12 cellular contexts compared by ENCODE assay signal in the genomic region with DNA sequence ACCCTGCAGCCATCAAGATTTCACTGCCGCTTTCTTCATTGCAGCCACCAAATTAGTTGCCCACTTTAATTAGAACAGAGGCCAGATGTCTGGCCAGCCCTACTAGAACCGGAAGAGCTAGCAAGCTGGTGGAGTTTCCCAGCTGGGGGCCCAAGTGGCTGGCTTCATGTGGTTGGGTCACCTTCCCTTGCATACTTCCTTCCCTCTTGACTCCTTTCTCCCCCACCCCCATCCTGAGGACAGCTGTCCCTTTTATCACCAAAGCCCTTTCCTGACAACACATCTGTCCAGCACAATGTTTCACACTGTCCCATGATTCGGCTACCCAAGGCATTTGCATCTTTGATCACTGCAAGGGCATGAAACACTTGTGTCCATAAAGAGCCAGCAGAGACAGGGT.
DNase-seq lines count a peak whose midpoint lies in the region; ATAC-seq and TF ChIP-seq lines count a peak whose summit lies in the region.
"Had no signal": no experiment of that assay in that cellular context is flagged by ENCODE, and none has a peak within 500 bp of the region (broad histone marks: within the 10 kb centered on the region; RNA-seq: fewer than 3 reads in every experiment).

No MANE protein-coding gene starts in this region.

- H3F3A ChIP-seq in SK-N-SH (replicated peaks; ENCODE audit: insufficient read depth), result no peaks in the 10 kb centered on the region

- no peak for TF ChIP-seq POLR2A in transverse colon (IDR thresholded peaks at IDR 0.05)

- H3K4me2 ChIP-seq in SK-N-SH, result no peak overlapping the region

- in situ Hi-C loops in transverse colon (cut with MboI; ENCODE audit: low pct_ligation_motif_present in 1 of 4, low pct_unique_long_range_greater_than_20kb in 1 of 4, low sequenced_read_pairs in 3 of 4), result no loop called here

- CTCF ChIA-PET in SK-N-SH (lab: Yijun Ruan, JAX), result no interaction called here

- no peaks in the 10 kb centered on the region for H3K27me3 ChIP-seq in right cardiac atrium (ENCODE audit: control insufficient read depth, insufficient read depth)
- no peaks in the 10 kb centered on the region for H3K27me3 ChIP-seq in transverse colon
- no peaks in the 10 kb centered on the region for H3K27me3 ChIP-seq in SK-N-SH (ENCODE audit: insufficient read depth)

- POLR2A ChIA-PET in SK-N-SH (lab: Yijun Ruan, JAX), result no interaction called here

- H3K4me1 ChIP-seq in right cardiac atrium (ENCODE audit: control insufficient read depth, insufficient read depth, low read length) (peaks cover 4% of the 10 kb centered on the region), transverse colon (no peaks in the 10 kb centered on the region), SK-N-SH (ENCODE audit: control insufficient read depth in 1 of 2, insufficient read depth in 2 of 2, low read depth in 1 of 2, low read length in 1 of 2) (no peaks in the 10 kb centered on the region)

- WGBS in right cardiac atrium, result 39% methylated on average over 3 of the region's 3 CpGs
- 57 to 59% methylated on average over 1 to 3 of the region's 3 CpGs for WGBS in transverse colon (ENCODE audit: low coverage in 1 of 2), 2 donors
- WGBS in SK-N-SH (ENCODE audit: low lambda C conversion rate), result 53% methylated on average over 3 of the region's 3 CpGs

- no peak for TF ChIP-seq EP300 in transverse colon (IDR thresholded peaks at IDR 0.05; ENCODE audit: low read depth)
- TF ChIP-seq EP300 in SK-N-SH (IDR thresholded peaks at IDR 0.05; ENCODE audit: borderline replicate concordance in 1 of 2, low read depth in 1 of 2, low read length in 1 of 2), result no peak

- no peaks in the 10 kb centered on the region for H3K79me2 ChIP-seq in SK-N-SH (ENCODE audit: insufficient read depth)

- no peak for TF ChIP-seq CTCF in transverse colon (IDR thresholded peaks at IDR 0.05)
- no peak for TF ChIP-seq CTCF in SK-N-SH (IDR thresholded peaks at IDR 0.05)
- no peak for TF ChIP-seq CTCF in foreskin fibroblast (IDR thresholded peaks at IDR 0.05; ENCODE audit: low read depth, low read length)

- H3K4me3 ChIP-seq in right cardiac atrium (ENCODE audit: low read length) (no peak overlapping the region), transverse colon (no peak overlapping the region), SK-N-SH (ENCODE audit: low read depth in 2 of 2, low read length in 1 of 2) (no peak overlapping the region), foreskin fibroblast (ENCODE audit: low read depth in 1 of 2, low read length in 2 of 2) (no peak overlapping the region)

- no peak overlapping the region for H2AFZ ChIP-seq in SK-N-SH (ENCODE audit: low read depth)

- no peaks in the 10 kb centered on the region for H3K36me3 ChIP-seq in transverse colon
- H3K36me3 ChIP-seq in SK-N-SH (replicated peaks in 1 of 2; ENCODE audit: control insufficient read depth in 1 of 2, insufficient read depth in 2 of 2, low read length in 1 of 2), result no peaks in the 10 kb centered on the region

- intact Hi-C loops in cardiac septum (cut with DNase I) (no loop called here), right cardiac atrium (cut with DNase I) (no loop called here), transverse colon (cut with DNase I; ENCODE audit: low total_unique reads) (no loop called here)

- no peaks in the 10 kb centered on the region for H3K9me3 ChIP-seq in right cardiac atrium (ENCODE audit: control insufficient read depth, low read length)
- H3K9me3 ChIP-seq in transverse colon, result no peaks in the 10 kb centered on the region
- H3K9me3 ChIP-seq in SK-N-SH, result no peaks in the 10 kb centered on the region

- no peaks in the 10 kb centered on the region for H3K9me2 ChIP-seq in SK-N-SH

- H3K27ac ChIP-seq in right cardiac atrium (ENCODE audit: low read length), result no peak overlapping the region
- H3K27ac ChIP-seq in transverse colon, result no peak overlapping the region
- H3K27ac ChIP-seq in SK-N-SH (ENCODE audit: low read depth in 2 of 2, low read length in 1 of 2), result no peak overlapping the region

- no peak overlapping the region for H3K9ac ChIP-seq in SK-N-SH

- no peaks in the 10 kb centered on the region for H4K20me1 ChIP-seq in SK-N-SH (ENCODE audit: insufficient read depth)

- TF ChIP-seq RAD21 in SK-N-SH (IDR thresholded peaks at IDR 0.05; ENCODE audit: low read length), result no peak

- ATAC-seq in right cardiac atrium (no peak), HG03108 (IDR thresholded peaks at IDR 0.05; ENCODE audit: unreplicated experiment) (peak; percentile 63)
- ATAC-seq: HCT116 had no signal

- DNase-seq in cardiac septum (ENCODE audit: low spot score), result peak; percentile 73
- no peak for DNase-seq in right cardiac atrium
- DNase-seq in SKM-1 (lab: John Stamatoyannopoulos, UW; ENCODE audit: unreplicated experiment), result peak; percentile 90
- peak; percentile 25 for DNase-seq in transverse colon
- no peak for DNase-seq in SK-N-SH
- DNase-seq in foreskin fibroblast, result no peak
- no peak for DNase-seq in SIG-M5 treated with dmso at 0.1 percent for 504 hours (lab: John Stamatoyannopoulos, UW; ENCODE audit: unreplicated experiment)
- DNase-seq: activated CD4-positive, alpha-beta memory T cell treated with anti-CD3 and anti-CD28 coated beads for 36 hours; aorta; posterior cingulate gyrus had no signal

TF ChIP-seq in SK-N-SH, 30 proteins besides CTCF, POLR2A, EP300 and RAD21:
- TF ChIP-seq FOXJ3 (CRISPR knock-in tag; IDR thresholded peaks at IDR 0.05) (no peak), POLR2AphosphoS5 (IDR thresholded peaks at IDR 0.05; ENCODE audit: low read depth, low read length) (no peak), YY1 (IDR thresholded peaks at IDR 0.05; ENCODE audit: low read depth) (no peak), FOSL2 (IDR thresholded peaks at IDR 0.05; ENCODE audit: borderline replicate concordance, low read depth) (no peak)
- TF ChIP-seq, protein P1, sequence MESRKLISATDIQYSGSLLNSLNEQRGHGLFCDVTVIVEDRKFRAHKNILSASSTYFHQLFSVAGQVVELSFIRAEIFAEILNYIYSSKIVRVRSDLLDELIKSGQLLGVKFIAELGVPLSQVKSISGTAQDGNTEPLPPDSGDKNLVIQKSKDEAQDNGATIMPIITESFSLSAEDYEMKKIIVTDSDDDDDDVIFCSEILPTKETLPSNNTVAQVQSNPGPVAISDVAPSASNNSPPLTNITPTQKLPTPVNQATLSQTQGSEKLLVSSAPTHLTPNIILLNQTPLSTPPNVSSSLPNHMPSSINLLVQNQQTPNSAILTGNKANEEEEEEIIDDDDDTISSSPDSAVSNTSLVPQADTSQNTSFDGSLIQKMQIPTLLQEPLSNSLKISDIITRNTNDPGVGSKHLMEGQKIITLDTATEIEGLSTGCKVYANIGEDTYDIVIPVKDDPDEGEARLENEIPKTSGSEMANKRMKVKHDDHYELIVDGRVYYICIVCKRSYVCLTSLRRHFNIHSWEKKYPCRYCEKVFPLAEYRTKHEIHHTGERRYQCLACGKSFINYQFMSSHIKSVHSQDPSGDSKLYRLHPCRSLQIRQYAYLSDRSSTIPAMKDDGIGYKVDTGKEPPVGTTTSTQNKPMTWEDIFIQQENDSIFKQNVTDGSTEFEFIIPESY (IDR thresholded peaks at IDR 0.05; ENCODE audit: borderline replicate concordance, low read depth), result no peak

Comparison
In these comparisons a context has a peak if more than half of its experiments do, and no peak if none do; other contexts are left out.
1. DNase-seq: peak in cardiac septum (single experiment), SKM-1 (single experiment) and transverse colon (single experiment); none in right cardiac atrium (0 of 3), SK-N-SH (single experiment), foreskin fibroblast (0 of 2) and SIG-M5 treated with dmso at 0.1 percent for 504 hours (single experiment).